ENCODE assay signal across 17 cellular contexts in the genomic region with DNA sequence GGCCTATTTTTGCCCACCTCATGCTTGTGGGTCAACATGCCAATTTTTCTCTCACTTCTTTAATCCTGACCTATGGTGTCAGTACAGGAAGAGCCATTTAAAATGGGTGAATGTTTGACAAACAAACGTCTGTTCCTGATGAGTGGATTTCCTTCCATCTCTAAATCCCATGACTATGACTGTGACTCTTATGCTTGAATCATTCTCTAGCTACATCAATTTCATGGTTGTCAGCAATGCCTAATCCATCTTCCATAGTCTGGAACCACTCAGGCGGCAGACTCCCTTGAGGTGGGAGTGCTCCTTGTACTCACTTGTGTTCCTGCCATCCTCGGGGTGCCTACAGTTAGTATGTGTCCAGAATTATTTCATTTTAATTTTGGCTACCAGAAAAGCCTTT.
DNase-seq lines count a peak whose midpoint lies in the region; FAIRE-seq and TF ChIP-seq lines count a peak whose summit lies in the region.
"Had no signal": no experiment of that assay in that cellular context is flagged by ENCODE, and none has a peak within 500 bp of the region (broad histone marks: within the 10 kb centered on the region; RNA-seq: fewer than 3 reads in every experiment).

No MANE protein-coding gene starts in this region.

- H3K27me3 ChIP-seq in bronchial epithelial cell (ENCODE audit: control insufficient read depth, insufficient read depth, low read length) (no peaks in the 10 kb centered on the region), neuronal stem cell (ENCODE audit: control insufficient read depth in 3 of 3, insufficient read depth in 3 of 3, low read depth in 1 of 3, low read length in 3 of 3) (no peaks in the 10 kb centered on the region), MM.1S (replicated peaks; ENCODE audit: insufficient read depth, low read length) (no peaks in the 10 kb centered on the region)
- H3K27me3 ChIP-seq: sigmoid colon, stomach had no signal

- no peak overlapping the region for H3K4ac ChIP-seq in neuronal stem cell (ENCODE audit: low read length)

- no peaks in the 10 kb centered on the region for H3K79me2 ChIP-seq in MM.1S (ENCODE audit: low read length)

- H3K14ac ChIP-seq in neuronal stem cell (ENCODE audit: low read length) = no peak overlapping the region

- H4K20me1 ChIP-seq in MM.1S (ENCODE audit: insufficient read depth, low read length) = no peaks in the 10 kb centered on the region

- H3K79me1 ChIP-seq in neuronal stem cell (ENCODE audit: low read depth, low read length) = no peaks in the 10 kb centered on the region

- H4K91ac ChIP-seq in neuronal stem cell (ENCODE audit: low read depth, low read length, poor library complexity) = no peak overlapping the region

- H3K4me2 ChIP-seq in neuronal stem cell (ENCODE audit: insufficient read depth, low read length, poor library complexity, severe bottlenecking) = no peak overlapping the region
- no peak overlapping the region for H3K4me2 ChIP-seq in MM.1S (ENCODE audit: low read depth, low read length)

- H3K9me3 ChIP-seq in neuronal stem cell (replicated peaks in 1 of 2; ENCODE audit: control insufficient read depth in 2 of 2, insufficient read depth in 1 of 2, low read depth in 1 of 2, low read length in 2 of 2) = no peaks in the 10 kb centered on the region
- no peaks in the 10 kb centered on the region for H3K9me3 ChIP-seq in MM.1S (replicated peaks; ENCODE audit: insufficient read depth, low read length)
- H3K9me3 ChIP-seq: left lung, sigmoid colon, stomach had no signal

- no peak overlapping the region for H2BK12ac ChIP-seq in neuronal stem cell (ENCODE audit: low read length)

- WGBS in neuronal stem cell (ENCODE audit: extremely low coverage in 2 of 2, insufficient read length in 2 of 2, insufficient replicate concordance in 1 of 2), 2 donors = no CpG with 5 or more reads among the region's 3 CpGs

- H3K4me3 ChIP-seq in bronchial epithelial cell (ENCODE audit: low read depth, low read length) = no peak overlapping the region
- no peak overlapping the region for H3K4me3 ChIP-seq in neuronal stem cell (ENCODE audit: low read length in 2 of 2)
- H3K4me3 ChIP-seq in MM.1S (ENCODE audit: low read length) = no peak overlapping the region
- H3K4me3 ChIP-seq: left lung, sigmoid colon, stomach had no signal

- H2BK120ac ChIP-seq in neuronal stem cell (ENCODE audit: low read depth, low read length) = no peak overlapping the region

- no peak for FAIRE-seq in bronchial epithelial cell (lab: Jason Lieb, UNC)

- no peak overlapping the region for H2BK15ac ChIP-seq in neuronal stem cell (ENCODE audit: low read length)

- no peaks in the 10 kb centered on the region for H3K4me1 ChIP-seq in neuronal stem cell (ENCODE audit: control insufficient read depth in 2 of 2, insufficient read depth in 1 of 2, low read depth in 1 of 2, low read length in 2 of 2)
- H3K4me1 ChIP-seq in MM.1S (ENCODE audit: low read length) = peaks cover 16% of the 10 kb centered on the region; the same call in 1 of the 2 replicates
- H3K4me1 ChIP-seq: left lung, sigmoid colon, stomach had no signal

- no peak overlapping the region for H3K9ac ChIP-seq in neuronal stem cell (ENCODE audit: low read depth, low read length, poor library complexity)
- no peak overlapping the region for H3K9ac ChIP-seq in MM.1S (ENCODE audit: low read length)

- in situ Hi-C loops in Caki2 (cut with HindIII; ENCODE audit: low pct_unique_long_range_greater_than_20kb, low sequenced_read_pairs) = no loop called here

- H3K9me2 ChIP-seq in MM.1S (replicated peaks; ENCODE audit: insufficient read depth, low read length) = no peaks in the 10 kb centered on the region

- H3K27ac ChIP-seq in neuronal stem cell (replicated peaks; ENCODE audit: low read length) = no peak overlapping the region
- no peak overlapping the region for H3K27ac ChIP-seq in MM.1S (ENCODE audit: low read length)
- H3K27ac ChIP-seq: C4-2B, left lung, sigmoid colon, stomach had no signal

- TF ChIP-seq CTCF in bronchial epithelial cell (IDR thresholded peaks at IDR 0.05; ENCODE audit: insufficient read depth, low read length, severe bottlenecking) = no peak
- TF ChIP-seq CTCF in MM.1S (IDR thresholded peaks at IDR 0.05; ENCODE audit: low read length) = no peak

- H2AK5ac ChIP-seq in neuronal stem cell (ENCODE audit: low read depth, low read length) = no peak overlapping the region

- H3K36me3 ChIP-seq in bronchial epithelial cell (ENCODE audit: control insufficient read depth, insufficient read depth, low read length) (no peaks in the 10 kb centered on the region), neuronal stem cell (replicated peaks in 1 of 2; ENCODE audit: control insufficient read depth in 2 of 2, insufficient read depth in 2 of 2, low read length in 2 of 2) (no peaks in the 10 kb centered on the region), MM.1S (replicated peaks; ENCODE audit: insufficient read depth, low read length) (no peaks in the 10 kb centered on the region)
- H3K36me3 ChIP-seq: left lung, sigmoid colon, stomach had no signal

- no peak overlapping the region for H2BK5ac ChIP-seq in neuronal stem cell (ENCODE audit: low read length)

- DNase-seq in Caki2 (ENCODE audit: low read depth) (peak; percentile 77), M059J (ENCODE audit: low read depth) (peak; percentile 81), bronchial epithelial cell (ENCODE audit: low read depth) (peak; percentile 55), left kidney (ENCODE audit: low read depth, low spot score) (peak; percentile 21), neuronal stem cell (ENCODE audit: low spot score) (no peak), COLO668 (lab: John Stamatoyannopoulos, UW; ENCODE audit: unreplicated experiment) (no peak), MM.1S (no peak)
- no peak for DNase-seq in activated CD4-positive, CD25-positive, alpha-beta regulatory T cell (lab: John Stamatoyannopoulos, UW)
- DNase-seq: activated T-cell treated with anti-CD3 and anti-CD28 coated beads for 4 hours, amniotic stem cell, GF-D8, head of caudate nucleus, left lung, sigmoid colon, stomach, SW 1271 had no signal

- H2AFZ ChIP-seq in neuronal stem cell (ENCODE audit: low read length) (no peak overlapping the region), MM.1S (ENCODE audit: low read length) (no peak overlapping the region)

- 0 out of 2 replicates have a peak, but pooled peaks cover 4% of the 10 kb centered on the region for H3F3A ChIP-seq in MM.1S (ENCODE audit: insufficient read depth, low read length)

- no peak overlapping the region for H3K18ac ChIP-seq in neuronal stem cell (ENCODE audit: low read length)

- no peak overlapping the region for H3K23ac ChIP-seq in neuronal stem cell (ENCODE audit: low read depth, low read length, poor library complexity)

- H4K8ac ChIP-seq in neuronal stem cell (ENCODE audit: low read depth, low read length) = no peak overlapping the region

Comparison
In these comparisons a context has a peak if more than half of its experiments do, and no peak if none do; other contexts are left out.
1. DNase-seq: peak in Caki2 (single experiment), M059J (single experiment), bronchial epithelial cell (single experiment) and left kidney (single experiment); none in neuronal stem cell (single experiment), COLO668 (single experiment), MM.1S (single experiment) and activated CD4-positive, CD25-positive, alpha-beta regulatory T cell (0 of 4).